1 cellular context compared by ENCODE assay signal in genomic region chr14:65412881-65413738, GRCh38.
A peak's percentile ranks its signal among the peaks of the same experiment; 100 is the strongest.
TF ChIP-seq lines count a peak whose summit lies in the region.

No MANE protein-coding gene starts in this region.

TF ChIP-seq in K562, 482 proteins besides CTCF, POLR2A, EP300 and RAD21 (continued from another document):
- TF ChIP-seq REST (CRISPR knock-in tag; IDR thresholded peaks at IDR 0.05; ENCODE audit: low read depth) = no peak
- peak; percentile 45 for TF ChIP-seq RBBP5 (IDR thresholded peaks at IDR 0.05; ENCODE audit: borderline replicate concordance, insufficient read depth, low read length, poor library complexity, severe bottlenecking)
- TF ChIP-seq ZC3H8 (IDR thresholded peaks at IDR 0.05) = no peak
- TF ChIP-seq ZBTB33 (CRISPR knock-in tag; IDR thresholded peaks at IDR 0.05) = peak; percentile 78; the same call in 1 of the 2 replicates
- TF ChIP-seq POLR2G (IDR thresholded peaks at IDR 0.05; ENCODE audit: low read depth, low read length) = peak; percentile 65
- TF ChIP-seq TEAD4 (IDR thresholded peaks at IDR 0.05; ENCODE audit: low read length) = no peak
- TF ChIP-seq TEAD4 (CRISPR knock-in tag; IDR thresholded peaks at IDR 0.05; ENCODE audit: borderline replicate concordance) = no peak
- TF ChIP-seq ZNF41 (CRISPR knock-in tag; conservative IDR thresholded peaks at IDR 0.05) = no peak
